In the genomic region with DNA sequence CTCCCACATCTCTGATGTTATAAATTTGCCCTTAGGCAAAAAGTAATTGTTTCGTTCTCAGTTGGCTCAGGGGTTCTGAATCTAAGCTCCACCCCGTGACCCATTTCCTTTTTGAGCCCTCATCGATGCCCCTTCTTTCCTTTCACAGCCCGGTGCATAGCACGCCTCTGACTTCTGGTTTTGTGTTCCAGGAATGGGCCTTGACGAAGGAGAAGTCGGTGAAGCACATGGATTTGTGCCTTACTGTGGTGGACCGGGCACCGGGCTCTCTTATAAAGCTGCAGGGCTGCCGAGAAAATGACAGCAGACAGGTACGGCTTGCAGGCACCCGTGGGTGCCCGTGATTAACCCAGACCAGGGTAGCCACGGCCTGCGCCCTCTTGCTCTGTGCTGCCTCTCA, we compare ENCODE assay signal across 15 cellular contexts.
DNase-seq lines count a peak whose midpoint lies in the region; ATAC-seq and TF ChIP-seq lines count a peak whose summit lies in the region.
"Had no signal": no experiment of that assay in that cellular context is flagged by ENCODE, and none has a peak within 500 bp of the region (broad histone marks: within the 10 kb centered on the region; RNA-seq: fewer than 3 reads in every experiment).

No MANE protein-coding gene starts in this region.

- ATAC-seq in GM21367 (IDR thresholded peaks at IDR 0.05; ENCODE audit: unreplicated experiment), result no peak
- ATAC-seq: A549, left lobe of liver had no signal

- H3K36me3 ChIP-seq in spleen, result peaks cover 0 to 59% (median 10%) of the 10 kb centered on the region in 6 donors
- H3K36me3 ChIP-seq in hepatocyte (replicated peaks; ENCODE audit: insufficient read depth, low read depth), result no peaks in the 10 kb centered on the region

- no peak overlapping the region for H3K4me2 ChIP-seq in hepatocyte
- H3K4me2 ChIP-seq: A549 had no signal

- intact Hi-C loops in spleen (cut with DNase I; ENCODE audit: low total_unique reads), result no loop called here

- H3K9me3 ChIP-seq in spleen (no peaks in the 10 kb centered on the region), hepatocyte (ENCODE audit: low read depth) (no peaks in the 10 kb centered on the region)
- H3K9me3 ChIP-seq: A549, right atrium auricular region, SJCRH30 had no signal

- peak; percentile 69 for DNase-seq in activated CD8-positive, alpha-beta memory T cell treated with anti-CD3 and anti-CD28 coated beads for 24 hours
- DNase-seq in activated CD8-positive, alpha-beta memory T cell treated with anti-CD3 and anti-CD28 coated beads, Interleukin-2, amount 50 U/mL, for 4 hours, result no peak
- DNase-seq in UCSD-AML1 (lab: John Stamatoyannopoulos, UW; ENCODE audit: unreplicated experiment), result peak; percentile 63
- peak; percentile 69 for DNase-seq in dermis blood vessel endothelial cell
- DNase-seq in spleen, result peak; percentile 72
- no peak for DNase-seq in NCI-H2196 treated with DMSO at 0.1 percent for 48 hours (lab: John Stamatoyannopoulos, UW; ENCODE audit: unreplicated experiment)
- no peak for DNase-seq in hepatocyte (ENCODE audit: low spot score)
- DNase-seq: GM23248; MV-4-11; SJCRH30; stimulated activated CD4-positive, alpha-beta T cell treated with anti-CD3 and anti-CD28 coated beads, Interleukin-4, amount 100 ng/mL, for 24 hours had no signal

- H3K27ac ChIP-seq in spleen (peak overlapping the region in 5 of 8 donors; percentile 54 to 73 (median 64)), hepatocyte (no peak overlapping the region)
- H3K27ac ChIP-seq: A549, GM23248, right atrium auricular region, SJCRH30 had no signal

- TF ChIP-seq POLR2A in spleen (IDR thresholded peaks at IDR 0.05), result no peak

- H3K4me3 ChIP-seq in spleen (peak overlapping the region in 2 of 8 donors; percentile 25 to 55), hepatocyte (no peak overlapping the region)
- H3K4me3 ChIP-seq: A549, GM23248, right atrium auricular region, SJCRH30 had no signal

- H3K9me2 ChIP-seq in hepatocyte (replicated peaks; ENCODE audit: insufficient read depth), result no peaks in the 10 kb centered on the region

- H3K27me3 ChIP-seq in spleen (replicated peaks in 1 of 7) (no peaks in the 10 kb centered on the region), hepatocyte (no peaks in the 10 kb centered on the region)
- H3K27me3 ChIP-seq: right atrium auricular region, SJCRH30 had no signal

- H4K20me1 ChIP-seq in hepatocyte (ENCODE audit: insufficient read depth, poor library complexity, severe bottlenecking), result no peaks in the 10 kb centered on the region

- H3K4me1 ChIP-seq in spleen, result peaks cover 19 to 88% (median 56%) of the 10 kb centered on the region in 6 donors
- H3K4me1 ChIP-seq in hepatocyte (ENCODE audit: insufficient read depth), result peaks cover 4% of the 10 kb centered on the region
- H3K4me1 ChIP-seq: A549, SJCRH30 had no signal

- no peaks in the 10 kb centered on the region for H3K79me2 ChIP-seq in hepatocyte

- no peak for TF ChIP-seq CTCF in spleen (IDR thresholded peaks at IDR 0.05 in 8 of 11, conservative IDR thresholded peaks at IDR 0.05 in 3 of 11)
- TF ChIP-seq CTCF in hepatocyte (IDR thresholded peaks at IDR 0.05; ENCODE audit: poor library complexity), result no peak

- 30 to 41% (median 36%) methylated on average over 14 to 15 of the region's 15 CpGs for WGBS in spleen, 5 donors
- 91% methylated on average over 15 of the region's 15 CpGs for WGBS in hepatocyte (ENCODE audit: low lambda C conversion rate, missing lambda C conversion rate)

- H2AFZ ChIP-seq in hepatocyte, result no peak overlapping the region
- H2AFZ ChIP-seq: GM23248 had no signal

Comparison
In these comparisons a context has a peak if more than half of its experiments do, and no peak if none do; other contexts are left out.
1. DNase-seq: peak in activated CD8-positive, alpha-beta memory T cell treated with anti-CD3 and anti-CD28 coated beads for 24 hours (single experiment), UCSD-AML1 (single experiment), dermis blood vessel endothelial cell (single experiment) and spleen (single experiment); none in activated CD8-positive, alpha-beta memory T cell treated with anti-CD3 and anti-CD28 coated beads, Interleukin-2, amount 50 U/mL, for 4 hours (single experiment), NCI-H2196 treated with DMSO at 0.1 percent for 48 hours (single experiment) and hepatocyte (single experiment).